ENCODE assay signal across 25 cellular contexts in genomic region chr1:3370856-3371703, GRCh38.
DNase-seq lines count a peak whose midpoint lies in the region; ATAC-seq, FAIRE-seq and TF ChIP-seq lines count a peak whose summit lies in the region.
"Had no signal": no experiment of that assay in that cellular context is flagged by ENCODE, and none has a peak within 500 bp of the region (broad histone marks: within the 10 kb centered on the region; RNA-seq: fewer than 3 reads in every experiment).

No MANE protein-coding gene starts in this region.

- H2AFZ ChIP-seq in IMR-90 (replicated peaks; ENCODE audit: low read length, poor library complexity) (no peak overlapping the region), neuronal stem cell (ENCODE audit: low read length) (no peak overlapping the region), GM23338 (no peak overlapping the region)

- no peaks in the 10 kb centered on the region for H3K9me2 ChIP-seq in GM23338 (ENCODE audit: insufficient read depth)

- H3K27me3 ChIP-seq in IMR-90 (ENCODE audit: control insufficient read depth, insufficient read depth, low read length) (peaks cover 8% of the 10 kb centered on the region; the same call in 1 of the 2 replicates), bronchial epithelial cell (ENCODE audit: control insufficient read depth, insufficient read depth, low read length) (no peaks in the 10 kb centered on the region), neuronal stem cell (ENCODE audit: control insufficient read depth in 3 of 3, insufficient read depth in 3 of 3, low read depth in 1 of 3, low read length in 3 of 3) (peaks cover 0 to 56% (median 0%) of the 10 kb centered on the region in 3 experiments), thyroid gland (no peaks in the 10 kb centered on the region), GM23338 (ENCODE audit: insufficient read depth) (no peaks in the 10 kb centered on the region)

- H3K4ac ChIP-seq in IMR-90 (ENCODE audit: low read depth, low read length): no peak overlapping the region
- H3K4ac ChIP-seq in neuronal stem cell (ENCODE audit: low read length): no peak overlapping the region

- H3K4me2 ChIP-seq in IMR-90 (ENCODE audit: low read depth, low read length) (no peak overlapping the region), neuronal stem cell (ENCODE audit: insufficient read depth, low read length, poor library complexity, severe bottlenecking) (no peak overlapping the region), GM23338 (no peak overlapping the region)
- H3K4me2 ChIP-seq: KMS-11 had no signal

- no peaks in the 10 kb centered on the region for H3K36me3 Mint-ChIP-seq in GM23338 (ENCODE audit: low read depth)

- H3K9me1 ChIP-seq in IMR-90 (ENCODE audit: insufficient read depth, low read length): no peaks in the 10 kb centered on the region

- H3K9me3 ChIP-seq in IMR-90 (ENCODE audit: control insufficient read depth, insufficient read depth, low read length) (no peaks in the 10 kb centered on the region), neuronal stem cell (replicated peaks in 1 of 2; ENCODE audit: control insufficient read depth in 2 of 2, insufficient read depth in 1 of 2, low read depth in 1 of 2, low read length in 2 of 2) (peaks cover 0 to 4% of the 10 kb centered on the region in 2 donors), thyroid gland (no peaks in the 10 kb centered on the region)
- H3K9me3 ChIP-seq: BE2C had no signal

- H4K5ac ChIP-seq in IMR-90 (ENCODE audit: low read depth, low read length): no peak overlapping the region

- H3K27ac ChIP-seq in IMR-90 (ENCODE audit: insufficient read depth, low read length) (no peak overlapping the region), neuronal stem cell (replicated peaks; ENCODE audit: low read length) (no peak overlapping the region), thyroid gland (peak overlapping the region in 2 of 3 donors; percentile 71 to 89), GM23338 (ENCODE audit: low read depth) (no peak overlapping the region)
- H3K27ac ChIP-seq: KMS-11, RWPE1 had no signal

- H2BK5ac ChIP-seq in IMR-90 (ENCODE audit: low read depth, low read length, poor library complexity, severe bottlenecking) (peak overlapping the region; percentile 27), neuronal stem cell (ENCODE audit: low read length) (no peak overlapping the region)

- TF ChIP-seq POLR2A in IMR-90 (IDR thresholded peaks at IDR 0.05; ENCODE audit: low read depth, low read length) (no peak), thyroid gland (IDR thresholded peaks at IDR 0.05) (no peak)

- ATAC-seq in IMR-90 (ENCODE audit: low read depth): no peak
- no peak for ATAC-seq in GM23338
- ATAC-seq: HCT116, HepG2 had no signal

- CTCF ChIA-PET in IMR-90 (lab: Yijun Ruan, JAX): no interaction called here

- no peak overlapping the region for H4K91ac ChIP-seq in IMR-90 (ENCODE audit: insufficient read depth, low read depth, low read length)
- no peak overlapping the region for H4K91ac ChIP-seq in neuronal stem cell (ENCODE audit: low read depth, low read length, poor library complexity)

- POLR2A ChIA-PET in IMR-90 (lab: Charles Lee; ENCODE audit: unreplicated experiment): no interaction called here

- H4K20me1 ChIP-seq in IMR-90 (ENCODE audit: insufficient read depth, low read length) (no peaks in the 10 kb centered on the region), GM23338 (replicated peaks; ENCODE audit: insufficient read depth) (no peaks in the 10 kb centered on the region)

- H4K8ac ChIP-seq in IMR-90 (ENCODE audit: low read depth in 2 of 2, low read length in 2 of 2) (no peak overlapping the region), neuronal stem cell (ENCODE audit: low read depth, low read length) (no peak overlapping the region)

- intact Hi-C loops in IMR-90 (cut with micrococcal nuclease) (no loop called here), thyroid gland (cut with DNase I) (no loop called here)

- H3K9me3 Mint-ChIP-seq in GM23338: no peaks in the 10 kb centered on the region; the same call in 2 of the 3 replicates

- no TSS peak for BruUV-seq in IMR-90 (replicated peaks; lab: Mats Ljungman, UMichigan)

- H3K18ac ChIP-seq in IMR-90 (ENCODE audit: low read depth, low read length): no peak overlapping the region
- no peak overlapping the region for H3K18ac ChIP-seq in neuronal stem cell (ENCODE audit: low read length)

- H3K9ac ChIP-seq in IMR-90 (ENCODE audit: low read depth, low read length): no peak overlapping the region
- no peak overlapping the region for H3K9ac ChIP-seq in neuronal stem cell (ENCODE audit: low read depth, low read length, poor library complexity)
- H3K9ac ChIP-seq: KMS-11 had no signal

- H3K27ac Mint-ChIP-seq in GM23338: no peak overlapping the region

- WGBS in IMR-90 (ENCODE audit: extremely low coverage in 2 of 2, insufficient read length in 1 of 2), 2 experiments: 82% methylated on average over 4 of the region's 4 CpGs; no CpG with 5 or more reads in 1 of the 2 experiments
- WGBS in neuronal stem cell (ENCODE audit: extremely low coverage in 2 of 2, insufficient read length in 2 of 2, insufficient replicate concordance in 1 of 2), 2 donors: 100% methylated on average over 2 of the region's 4 CpGs; no CpG with 5 or more reads in 1 of the 2 donors
- WGBS in thyroid gland, 2 donors: 96% methylated on average over 4 of the region's 4 CpGs

- peaks cover 1% of the 10 kb centered on the region; the same call in 1 of the 2 replicates for H3K4me1 ChIP-seq in IMR-90 (ENCODE audit: control insufficient read depth, insufficient read depth, low read length)
- H3K4me1 ChIP-seq in neuronal stem cell (ENCODE audit: control insufficient read depth in 2 of 2, insufficient read depth in 1 of 2, low read depth in 1 of 2, low read length in 2 of 2): peaks cover 0 to 5% of the 10 kb centered on the region in 2 donors
- H3K4me1 ChIP-seq in thyroid gland: peaks cover 39 to 54% of the 10 kb centered on the region in 2 donors
- H3K4me1 ChIP-seq in GM23338 (ENCODE audit: insufficient read depth): peaks cover 4% of the 10 kb centered on the region; the same call in 1 of the 2 replicates
- H3K4me1 ChIP-seq: BE2C had no signal

- H2BK12ac ChIP-seq in neuronal stem cell (ENCODE audit: low read length): no peak overlapping the region

- peaks cover 18% of the 10 kb centered on the region for H3K4me1 Mint-ChIP-seq in GM23338

- no peak for TF ChIP-seq RAD21 in IMR-90 (IDR thresholded peaks at IDR 0.05; ENCODE audit: low read length)

- in situ Hi-C loops in IMR-90 (cut with MboI; ENCODE audit: low sequenced_read_pairs): no loop called here

- peak; percentile 76 for FAIRE-seq in bronchial epithelial cell (lab: Jason Lieb, UNC)
- FAIRE-seq: D721Med, H1, HepG2 had no signal

- no peaks in the 10 kb centered on the region for H3K79me2 ChIP-seq in GM23338 (replicated peaks; ENCODE audit: insufficient read depth)

- H2BK120ac ChIP-seq in IMR-90 (ENCODE audit: low read depth, low read length) (no peak overlapping the region), neuronal stem cell (ENCODE audit: low read depth, low read length) (no peak overlapping the region)

- no peak overlapping the region for H2AK9ac ChIP-seq in IMR-90 (replicated peaks; ENCODE audit: low read depth, low read length, poor library complexity)

- H3K79me1 ChIP-seq in IMR-90 (ENCODE audit: low read depth in 1 of 2, low read length in 2 of 2): no peaks in the 10 kb centered on the region
- H3K79me1 ChIP-seq in neuronal stem cell (ENCODE audit: low read depth, low read length): no peaks in the 10 kb centered on the region

- no peak overlapping the region for H2BK20ac ChIP-seq in IMR-90 (ENCODE audit: low read depth, low read length)

- no peak overlapping the region for H3K4me3 Mint-ChIP-seq in GM23338

- H2BK15ac ChIP-seq in IMR-90 (ENCODE audit: low read depth, low read length): no peak overlapping the region
- no peak overlapping the region for H2BK15ac ChIP-seq in neuronal stem cell (ENCODE audit: low read length)

- H3K36me3 ChIP-seq in IMR-90 (ENCODE audit: control insufficient read depth, insufficient read depth, low read length) (no peaks in the 10 kb centered on the region), bronchial epithelial cell (ENCODE audit: control insufficient read depth, insufficient read depth, low read length) (no peaks in the 10 kb centered on the region), neuronal stem cell (replicated peaks in 1 of 2; ENCODE audit: control insufficient read depth in 2 of 2, insufficient read depth in 2 of 2, low read length in 2 of 2) (no peaks in the 10 kb centered on the region), thyroid gland (no peaks in the 10 kb centered on the region), GM23338 (ENCODE audit: insufficient read depth) (no peaks in the 10 kb centered on the region)
- H3K36me3 ChIP-seq: BE2C had no signal

- DNase-seq in IMR-90 (no peak), bronchial epithelial cell (ENCODE audit: low read depth) (no peak), neuronal stem cell (ENCODE audit: low spot score) (no peak), thyroid gland (no peak), NCI-H226 (no peak), anterior cingulate cortex (lab: John Stamatoyannopoulos, UW) (no peak), GM23338 (ENCODE audit: low spot score) (no peak)
- DNase-seq in activated naive CD4-positive, alpha-beta T cell treated with anti-CD3 and anti-CD28 coated beads, Interleukin-2, amount 50 U/mL, for 16 hours: no peak
- DNase-seq: BE2C; EL; GF-D8; NCI-H1092 treated with DMSO at 0.1 percent for 48 hours; NCI-H1436 treated with DMSO at 0.1 percent for 48 hours; NCI-H2029; NCI-H345; NCI-H524; NCI-H774; NK-92 treated with Interleukin-12 subunit alpha and Interleukin-12 subunit beta, amount 100 ng/mL, for 24 hours; SHP77 treated with DMSO at 0.1 percent for 48 hours had no signal

- dilution Hi-C loops in IMR-90 (cut with HindIII; ENCODE audit: low sequenced_read_pairs, unreplicated experiment): no loop called here

- no peaks in the 10 kb centered on the region for H3F3A ChIP-seq in GM23338 (replicated peaks; ENCODE audit: low read depth)

- H3K4me3 ChIP-seq in IMR-90 (ENCODE audit: insufficient read depth, low read depth, low read length): no peak overlapping the region
- no peak overlapping the region for H3K4me3 ChIP-seq in bronchial epithelial cell (ENCODE audit: low read depth, low read length)
- no peak overlapping the region for H3K4me3 ChIP-seq in neuronal stem cell (ENCODE audit: low read length in 2 of 2)
- no peak overlapping the region for H3K4me3 ChIP-seq in thyroid gland (replicated peaks in 1 of 3)
- H3K4me3 ChIP-seq in GM23338: no peak overlapping the region

- no peak overlapping the region for H2AK5ac ChIP-seq in IMR-90 (ENCODE audit: low read depth, low read length)
- no peak overlapping the region for H2AK5ac ChIP-seq in neuronal stem cell (ENCODE audit: low read depth, low read length)

- no peaks in the 10 kb centered on the region for H3K27me3 Mint-ChIP-seq in GM23338 (ENCODE audit: insufficient read depth, low read depth, poor library complexity)

- H3K14ac ChIP-seq in IMR-90 (replicated peaks; ENCODE audit: low read depth, low read length): no peak overlapping the region
- H3K14ac ChIP-seq in neuronal stem cell (ENCODE audit: low read length): peak overlapping the region; percentile 10

- no peak overlapping the region for H3K56ac ChIP-seq in IMR-90 (ENCODE audit: extremely low read depth, insufficient read depth, low read length)

- no peak overlapping the region for H3K23ac ChIP-seq in IMR-90 (ENCODE audit: low read depth, low read length)
- H3K23ac ChIP-seq in neuronal stem cell (ENCODE audit: low read depth, low read length, poor library complexity): peak overlapping the region; percentile 2

- no peak for TF ChIP-seq CTCF in IMR-90 (conservative IDR thresholded peaks at IDR 0.05; ENCODE audit: low read depth, low read length)
- TF ChIP-seq CTCF in bronchial epithelial cell (IDR thresholded peaks at IDR 0.05; ENCODE audit: insufficient read depth, low read length, severe bottlenecking): no peak
- no peak for TF ChIP-seq CTCF in thyroid gland (IDR thresholded peaks at IDR 0.05)
- TF ChIP-seq CTCF in GM23338 (conservative IDR thresholded peaks at IDR 0.05; ENCODE audit: low read depth in 2 of 2): no peak

Comparison
In these comparisons a context has a peak if more than half of its experiments do, and no peak if none do; other contexts are left out.
1. H3K27ac ChIP-seq: peak in thyroid gland (2 of 3); none in IMR-90 (single experiment), neuronal stem cell (single experiment) and GM23338 (single experiment).